1 cellular context compared by ENCODE assay signal in the genomic region with DNA sequence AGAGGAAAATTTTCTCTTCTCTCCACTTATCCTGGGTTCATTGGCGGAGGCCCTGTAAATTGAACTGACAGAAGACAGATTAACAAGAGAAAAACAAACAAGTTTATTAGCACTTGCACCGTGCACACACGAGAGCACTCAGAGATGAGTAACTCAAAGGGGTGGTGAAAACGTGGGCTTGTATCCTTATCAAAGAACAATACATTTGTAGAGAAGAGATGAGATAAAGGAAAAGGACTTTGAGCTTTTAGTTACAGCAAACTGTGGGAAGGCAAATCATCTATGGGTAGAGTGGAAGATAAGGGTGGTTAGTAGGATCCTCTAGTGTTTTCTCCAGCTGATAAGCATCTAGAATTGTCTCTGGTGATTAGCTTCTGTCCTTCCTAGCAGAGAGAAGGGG.
A peak's percentile ranks its signal among the peaks of the same experiment; 100 is the strongest.
TF ChIP-seq lines count a peak whose summit lies in the region.

No MANE protein-coding gene starts in this region.

TF ChIP-seq in HepG2, 621 proteins besides CTCF, POLR2A, EP300 and RAD21 (continues in another document):
- TF ChIP-seq BCL6 (CRISPR knock-in tag; IDR thresholded peaks at IDR 0.05) (0 out of 2 replicates have a peak, but pooled peaks have one; percentile 11), GATAD1 (CRISPR knock-in tag; IDR thresholded peaks at IDR 0.05) (no peak), NKX3-1 (CRISPR knock-in tag; IDR thresholded peaks at IDR 0.05) (peak; percentile 51; the same call in 1 of the 2 replicates), SP4 (CRISPR knock-in tag; IDR thresholded peaks at IDR 0.05) (no peak), MIER2 (CRISPR knock-in tag; IDR thresholded peaks at IDR 0.05) (no peak), ZBTB38 (CRISPR knock-in tag; IDR thresholded peaks at IDR 0.05) (no peak), TBX2 (CRISPR knock-in tag; IDR thresholded peaks at IDR 0.05; ENCODE audit: borderline replicate concordance) (peak; percentile 78; the same call in 1 of the 2 replicates), BHLHE40 (IDR thresholded peaks at IDR 0.05; ENCODE audit: low read length) (peak; percentile 67; the same call in 1 of the 2 replicates), CAMTA2 (CRISPR knock-in tag; IDR thresholded peaks at IDR 0.05; ENCODE audit: borderline replicate concordance) (no peak), SOX5 (CRISPR knock-in tag; IDR thresholded peaks at IDR 0.05; ENCODE audit: borderline replicate concordance) (peak; percentile 93), MATR3 (CRISPR knock-in tag; IDR thresholded peaks at IDR 0.05) (no peak), ZNF367 (CRISPR knock-in tag; IDR thresholded peaks at IDR 0.05; ENCODE audit: borderline replicate concordance) (no peak), SRY (CRISPR knock-in tag; IDR thresholded peaks at IDR 0.05) (no peak), NFATC3 (CRISPR knock-in tag; IDR thresholded peaks at IDR 0.05) (no peak), MEIS2 (CRISPR knock-in tag; IDR thresholded peaks at IDR 0.05) (no peak), FOXA3 (CRISPR knock-in tag; IDR thresholded peaks at IDR 0.05) (peak; percentile 28; the same call in 1 of the 2 replicates), KAT2B (IDR thresholded peaks at IDR 0.05; ENCODE audit: borderline replicate concordance, low read depth, low read length) (no peak)
- TF ChIP-seq, protein P1, sequence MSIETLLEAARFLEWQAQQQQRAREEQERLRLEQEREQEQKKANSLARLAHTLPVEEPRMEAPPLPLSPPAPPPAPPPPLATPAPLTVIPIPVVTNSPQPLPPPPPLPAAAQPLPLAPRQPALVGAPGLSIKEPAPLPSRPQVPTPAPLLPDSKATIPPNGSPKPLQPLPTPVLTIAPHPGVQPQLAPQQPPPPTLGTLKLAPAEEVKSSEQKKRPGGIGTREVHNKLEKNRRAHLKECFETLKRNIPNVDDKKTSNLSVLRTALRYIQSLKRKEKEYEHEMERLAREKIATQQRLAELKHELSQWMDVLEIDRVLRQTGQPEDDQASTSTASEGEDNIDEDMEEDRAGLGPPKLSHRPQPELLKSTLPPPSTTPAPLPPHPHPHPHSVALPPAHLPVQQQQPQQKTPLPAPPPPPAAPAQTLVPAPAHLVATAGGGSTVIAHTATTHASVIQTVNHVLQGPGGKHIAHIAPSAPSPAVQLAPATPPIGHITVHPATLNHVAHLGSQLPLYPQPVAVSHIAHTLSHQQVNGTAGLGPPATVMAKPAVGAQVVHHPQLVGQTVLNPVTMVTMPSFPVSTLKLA (IDR thresholded peaks at IDR 0.05), result no peak
- TF ChIP-seq, protein P2, sequence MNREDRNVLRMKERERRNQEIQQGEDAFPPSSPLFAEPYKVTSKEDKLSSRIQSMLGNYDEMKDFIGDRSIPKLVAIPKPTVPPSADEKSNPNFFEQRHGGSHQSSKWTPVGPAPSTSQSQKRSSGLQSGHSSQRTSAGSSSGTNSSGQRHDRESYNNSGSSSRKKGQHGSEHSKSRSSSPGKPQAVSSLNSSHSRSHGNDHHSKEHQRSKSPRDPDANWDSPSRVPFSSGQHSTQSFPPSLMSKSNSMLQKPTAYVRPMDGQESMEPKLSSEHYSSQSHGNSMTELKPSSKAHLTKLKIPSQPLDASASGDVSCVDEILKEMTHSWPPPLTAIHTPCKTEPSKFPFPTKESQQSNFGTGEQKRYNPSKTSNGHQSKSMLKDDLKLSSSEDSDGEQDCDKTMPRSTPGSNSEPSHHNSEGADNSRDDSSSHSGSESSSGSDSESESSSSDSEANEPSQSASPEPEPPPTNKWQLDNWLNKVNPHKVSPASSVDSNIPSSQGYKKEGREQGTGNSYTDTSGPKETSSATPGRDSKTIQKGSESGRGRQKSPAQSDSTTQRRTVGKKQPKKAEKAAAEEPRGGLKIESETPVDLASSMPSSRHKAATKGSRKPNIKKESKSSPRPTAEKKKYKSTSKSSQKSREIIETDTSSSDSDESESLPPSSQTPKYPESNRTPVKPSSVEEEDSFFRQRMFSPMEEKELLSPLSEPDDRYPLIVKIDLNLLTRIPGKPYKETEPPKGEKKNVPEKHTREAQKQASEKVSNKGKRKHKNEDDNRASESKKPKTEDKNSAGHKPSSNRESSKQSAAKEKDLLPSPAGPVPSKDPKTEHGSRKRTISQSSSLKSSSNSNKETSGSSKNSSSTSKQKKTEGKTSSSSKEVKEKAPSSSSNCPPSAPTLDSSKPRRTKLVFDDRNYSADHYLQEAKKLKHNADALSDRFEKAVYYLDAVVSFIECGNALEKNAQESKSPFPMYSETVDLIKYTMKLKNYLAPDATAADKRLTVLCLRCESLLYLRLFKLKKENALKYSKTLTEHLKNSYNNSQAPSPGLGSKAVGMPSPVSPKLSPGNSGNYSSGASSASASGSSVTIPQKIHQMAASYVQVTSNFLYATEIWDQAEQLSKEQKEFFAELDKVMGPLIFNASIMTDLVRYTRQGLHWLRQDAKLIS (CRISPR knock-in tag; IDR thresholded peaks at IDR 0.05), result no peak
- TF ChIP-seq, protein P3, sequence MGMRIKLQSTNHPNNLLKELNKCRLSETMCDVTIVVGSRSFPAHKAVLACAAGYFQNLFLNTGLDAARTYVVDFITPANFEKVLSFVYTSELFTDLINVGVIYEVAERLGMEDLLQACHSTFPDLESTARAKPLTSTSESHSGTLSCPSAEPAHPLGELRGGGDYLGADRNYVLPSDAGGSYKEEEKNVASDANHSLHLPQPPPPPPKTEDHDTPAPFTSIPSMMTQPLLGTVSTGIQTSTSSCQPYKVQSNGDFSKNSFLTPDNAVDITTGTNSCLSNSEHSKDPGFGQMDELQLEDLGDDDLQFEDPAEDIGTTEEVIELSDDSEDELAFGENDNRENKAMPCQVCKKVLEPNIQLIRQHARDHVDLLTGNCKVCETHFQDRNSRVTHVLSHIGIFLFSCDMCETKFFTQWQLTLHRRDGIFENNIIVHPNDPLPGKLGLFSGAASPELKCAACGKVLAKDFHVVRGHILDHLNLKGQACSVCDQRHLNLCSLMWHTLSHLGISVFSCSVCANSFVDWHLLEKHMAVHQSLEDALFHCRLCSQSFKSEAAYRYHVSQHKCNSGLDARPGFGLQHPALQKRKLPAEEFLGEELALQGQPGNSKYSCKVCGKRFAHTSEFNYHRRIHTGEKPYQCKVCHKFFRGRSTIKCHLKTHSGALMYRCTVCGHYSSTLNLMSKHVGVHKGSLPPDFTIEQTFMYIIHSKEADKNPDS (CRISPR knock-in tag; IDR thresholded peaks at IDR 0.05), result no peak
- TF ChIP-seq, protein P4, sequence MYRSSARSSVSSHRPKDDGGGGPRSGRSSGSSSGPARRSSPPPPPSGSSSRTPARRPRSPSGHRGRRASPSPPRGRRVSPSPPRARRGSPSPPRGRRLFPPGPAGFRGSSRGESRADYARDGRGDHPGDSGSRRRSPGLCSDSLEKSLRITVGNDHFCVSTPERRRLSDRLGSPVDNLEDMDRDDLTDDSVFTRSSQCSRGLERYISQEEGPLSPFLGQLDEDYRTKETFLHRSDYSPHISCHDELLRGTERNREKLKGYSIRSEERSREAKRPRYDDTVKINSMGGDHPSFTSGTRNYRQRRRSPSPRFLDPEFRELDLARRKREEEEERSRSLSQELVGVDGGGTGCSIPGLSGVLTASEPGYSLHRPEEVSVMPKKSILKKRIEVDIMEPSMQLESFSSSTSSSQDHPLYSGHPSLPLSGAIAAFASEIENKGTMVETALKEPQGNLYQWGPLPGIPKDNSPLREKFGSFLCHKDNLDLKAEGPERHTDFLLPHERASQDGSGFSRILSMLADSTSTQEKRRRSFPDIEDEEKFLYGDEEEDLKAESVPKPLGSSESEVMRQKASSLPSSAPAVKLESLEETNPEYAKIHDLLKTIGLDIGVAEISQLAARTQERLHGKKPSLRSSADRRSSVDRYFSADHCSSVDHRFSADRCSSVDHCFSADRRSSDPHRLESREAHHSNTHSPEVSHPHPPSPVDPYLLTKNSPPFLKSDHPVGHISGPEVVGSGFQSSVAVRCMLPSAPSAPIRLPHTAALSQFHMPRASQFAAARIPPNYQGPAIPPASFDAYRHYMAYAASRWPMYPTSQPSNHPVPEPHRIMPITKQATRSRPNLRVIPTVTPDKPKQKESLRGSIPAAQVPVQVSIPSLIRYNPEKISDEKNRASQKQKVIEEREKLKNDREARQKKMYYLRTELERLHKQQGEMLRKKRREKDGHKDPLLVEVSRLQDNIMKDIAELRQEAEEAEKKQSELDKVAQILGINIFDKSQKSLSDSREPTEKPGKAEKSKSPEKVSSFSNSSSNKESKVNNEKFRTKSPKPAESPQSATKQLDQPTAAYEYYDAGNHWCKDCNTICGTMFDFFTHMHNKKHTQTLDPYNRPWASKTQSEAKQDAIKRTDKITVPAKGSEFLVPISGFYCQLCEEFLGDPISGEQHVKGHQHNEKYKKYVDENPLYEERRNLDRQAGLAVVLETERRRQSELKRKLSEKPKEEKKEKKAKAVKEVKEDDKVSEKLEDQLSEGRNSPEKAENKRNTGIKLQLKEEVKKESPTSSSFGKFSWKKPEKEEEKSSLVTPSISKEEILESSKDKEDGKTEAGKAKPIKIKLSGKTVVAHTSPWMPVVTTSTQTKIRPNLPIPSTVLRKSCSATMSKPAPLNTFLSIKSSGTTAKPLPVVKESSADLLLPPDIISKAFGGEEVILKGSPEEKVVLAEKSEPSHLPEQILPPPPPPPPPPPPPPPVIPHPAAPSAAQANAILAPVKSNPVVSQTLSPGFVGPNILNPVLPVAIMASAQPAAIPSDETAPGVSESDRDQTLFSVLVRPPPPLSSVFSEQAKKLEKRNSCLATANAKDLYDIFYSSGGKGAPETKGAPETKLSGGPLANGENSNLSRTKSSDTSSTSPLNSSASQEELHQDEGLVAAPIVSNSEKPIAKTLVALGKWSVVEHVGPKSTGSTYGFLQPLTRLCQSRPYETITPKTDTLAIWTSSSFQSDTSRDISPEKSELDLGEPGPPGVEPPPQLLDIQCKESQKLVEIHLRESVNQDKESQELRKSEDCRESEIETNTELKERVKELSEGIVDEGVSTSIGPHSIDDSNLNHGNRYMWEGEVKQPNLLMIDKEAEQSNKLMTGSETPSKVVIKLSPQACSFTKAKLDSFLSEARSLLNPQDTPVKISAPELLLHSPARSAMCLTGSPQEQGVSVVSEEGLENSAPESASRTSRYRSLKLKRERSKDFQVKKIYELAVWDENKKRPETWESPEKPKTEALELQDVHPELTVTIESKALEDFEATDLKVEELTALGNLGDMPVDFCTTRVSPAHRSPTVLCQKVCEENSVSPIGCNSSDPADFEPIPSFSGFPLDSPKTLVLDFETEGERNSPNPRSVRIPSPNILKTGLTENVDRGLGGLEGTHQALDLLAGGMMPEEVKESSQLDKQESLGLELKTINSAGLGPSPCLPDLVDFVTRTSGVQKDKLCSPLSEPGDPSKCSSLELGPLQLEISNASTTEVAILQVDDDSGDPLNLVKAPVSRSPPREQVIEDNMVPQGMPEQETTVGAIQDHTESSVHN (CRISPR knock-in tag; IDR thresholded peaks at IDR 0.05), result no peak
- TF ChIP-seq, protein P5, sequence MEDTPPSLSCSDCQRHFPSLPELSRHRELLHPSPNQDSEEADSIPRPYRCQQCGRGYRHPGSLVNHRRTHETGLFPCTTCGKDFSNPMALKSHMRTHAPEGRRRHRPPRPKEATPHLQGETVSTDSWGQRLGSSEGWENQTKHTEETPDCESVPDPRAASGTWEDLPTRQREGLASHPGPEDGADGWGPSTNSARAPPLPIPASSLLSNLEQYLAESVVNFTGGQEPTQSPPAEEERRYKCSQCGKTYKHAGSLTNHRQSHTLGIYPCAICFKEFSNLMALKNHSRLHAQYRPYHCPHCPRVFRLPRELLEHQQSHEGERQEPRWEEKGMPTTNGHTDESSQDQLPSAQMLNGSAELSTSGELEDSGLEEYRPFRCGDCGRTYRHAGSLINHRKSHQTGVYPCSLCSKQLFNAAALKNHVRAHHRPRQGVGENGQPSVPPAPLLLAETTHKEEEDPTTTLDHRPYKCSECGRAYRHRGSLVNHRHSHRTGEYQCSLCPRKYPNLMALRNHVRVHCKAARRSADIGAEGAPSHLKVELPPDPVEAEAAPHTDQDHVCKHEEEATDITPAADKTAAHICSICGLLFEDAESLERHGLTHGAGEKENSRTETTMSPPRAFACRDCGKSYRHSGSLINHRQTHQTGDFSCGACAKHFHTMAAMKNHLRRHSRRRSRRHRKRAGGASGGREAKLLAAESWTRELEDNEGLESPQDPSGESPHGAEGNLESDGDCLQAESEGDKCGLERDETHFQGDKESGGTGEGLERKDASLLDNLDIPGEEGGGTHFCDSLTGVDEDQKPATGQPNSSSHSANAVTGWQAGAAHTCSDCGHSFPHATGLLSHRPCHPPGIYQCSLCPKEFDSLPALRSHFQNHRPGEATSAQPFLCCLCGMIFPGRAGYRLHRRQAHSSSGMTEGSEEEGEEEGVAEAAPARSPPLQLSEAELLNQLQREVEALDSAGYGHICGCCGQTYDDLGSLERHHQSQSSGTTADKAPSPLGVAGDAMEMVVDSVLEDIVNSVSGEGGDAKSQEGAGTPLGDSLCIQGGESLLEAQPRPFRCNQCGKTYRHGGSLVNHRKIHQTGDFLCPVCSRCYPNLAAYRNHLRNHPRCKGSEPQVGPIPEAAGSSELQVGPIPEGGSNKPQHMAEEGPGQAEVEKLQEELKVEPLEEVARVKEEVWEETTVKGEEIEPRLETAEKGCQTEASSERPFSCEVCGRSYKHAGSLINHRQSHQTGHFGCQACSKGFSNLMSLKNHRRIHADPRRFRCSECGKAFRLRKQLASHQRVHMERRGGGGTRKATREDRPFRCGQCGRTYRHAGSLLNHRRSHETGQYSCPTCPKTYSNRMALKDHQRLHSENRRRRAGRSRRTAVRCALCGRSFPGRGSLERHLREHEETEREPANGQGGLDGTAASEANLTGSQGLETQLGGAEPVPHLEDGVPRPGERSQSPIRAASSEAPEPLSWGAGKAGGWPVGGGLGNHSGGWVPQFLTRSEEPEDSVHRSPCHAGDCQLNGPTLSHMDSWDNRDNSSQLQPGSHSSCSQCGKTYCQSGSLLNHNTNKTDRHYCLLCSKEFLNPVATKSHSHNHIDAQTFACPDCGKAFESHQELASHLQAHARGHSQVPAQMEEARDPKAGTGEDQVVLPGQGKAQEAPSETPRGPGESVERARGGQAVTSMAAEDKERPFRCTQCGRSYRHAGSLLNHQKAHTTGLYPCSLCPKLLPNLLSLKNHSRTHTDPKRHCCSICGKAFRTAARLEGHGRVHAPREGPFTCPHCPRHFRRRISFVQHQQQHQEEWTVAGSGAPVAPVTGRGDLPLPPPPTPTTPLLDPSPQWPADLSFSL (CRISPR knock-in tag; IDR thresholded peaks at IDR 0.05), result no peak
- TF ChIP-seq, protein P6, sequence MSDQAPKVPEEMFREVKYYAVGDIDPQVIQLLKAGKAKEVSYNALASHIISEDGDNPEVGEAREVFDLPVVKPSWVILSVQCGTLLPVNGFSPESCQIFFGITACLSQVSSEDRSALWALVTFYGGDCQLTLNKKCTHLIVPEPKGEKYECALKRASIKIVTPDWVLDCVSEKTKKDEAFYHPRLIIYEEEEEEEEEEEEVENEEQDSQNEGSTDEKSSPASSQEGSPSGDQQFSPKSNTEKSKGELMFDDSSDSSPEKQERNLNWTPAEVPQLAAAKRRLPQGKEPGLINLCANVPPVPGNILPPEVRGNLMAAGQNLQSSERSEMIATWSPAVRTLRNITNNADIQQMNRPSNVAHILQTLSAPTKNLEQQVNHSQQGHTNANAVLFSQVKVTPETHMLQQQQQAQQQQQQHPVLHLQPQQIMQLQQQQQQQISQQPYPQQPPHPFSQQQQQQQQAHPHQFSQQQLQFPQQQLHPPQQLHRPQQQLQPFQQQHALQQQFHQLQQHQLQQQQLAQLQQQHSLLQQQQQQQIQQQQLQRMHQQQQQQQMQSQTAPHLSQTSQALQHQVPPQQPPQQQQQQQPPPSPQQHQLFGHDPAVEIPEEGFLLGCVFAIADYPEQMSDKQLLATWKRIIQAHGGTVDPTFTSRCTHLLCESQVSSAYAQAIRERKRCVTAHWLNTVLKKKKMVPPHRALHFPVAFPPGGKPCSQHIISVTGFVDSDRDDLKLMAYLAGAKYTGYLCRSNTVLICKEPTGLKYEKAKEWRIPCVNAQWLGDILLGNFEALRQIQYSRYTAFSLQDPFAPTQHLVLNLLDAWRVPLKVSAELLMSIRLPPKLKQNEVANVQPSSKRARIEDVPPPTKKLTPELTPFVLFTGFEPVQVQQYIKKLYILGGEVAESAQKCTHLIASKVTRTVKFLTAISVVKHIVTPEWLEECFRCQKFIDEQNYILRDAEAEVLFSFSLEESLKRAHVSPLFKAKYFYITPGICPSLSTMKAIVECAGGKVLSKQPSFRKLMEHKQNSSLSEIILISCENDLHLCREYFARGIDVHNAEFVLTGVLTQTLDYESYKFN (CRISPR knock-in tag; conservative IDR thresholded peaks at IDR 0.05), result peak; percentile 38; the same call in 1 of the 2 replicates
- TF ChIP-seq, protein P7, sequence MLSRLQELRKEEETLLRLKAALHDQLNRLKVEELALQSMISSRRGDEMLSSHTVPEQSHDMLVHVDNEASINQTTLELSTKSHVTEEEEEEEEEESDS (CRISPR knock-in tag; IDR thresholded peaks at IDR 0.05; ENCODE audit: borderline replicate concordance), result no peak
